In the genomic region with DNA sequence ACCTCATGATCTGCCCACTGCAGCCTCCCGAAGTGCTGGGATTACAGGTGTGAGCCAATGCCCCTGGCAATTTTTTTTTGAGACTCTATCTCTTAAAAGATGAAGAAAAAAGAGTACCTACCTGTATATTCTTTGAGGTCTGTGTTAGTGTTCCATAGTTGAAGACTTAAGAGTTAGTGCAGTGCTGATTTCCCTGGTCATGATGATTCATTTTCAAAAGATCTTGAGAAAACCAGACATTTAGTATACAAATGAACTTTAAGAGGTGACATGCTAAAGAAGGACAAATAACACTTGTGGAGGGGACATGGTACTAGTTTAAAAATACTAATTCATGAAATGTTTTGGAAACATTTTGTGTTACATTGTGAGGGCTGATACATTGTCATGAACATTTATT, we compare ENCODE assay signal across 22 cellular contexts. TPM values are rescaled to one million over a fixed set of nuclear protein-coding genes. Genes with fewer than 3 reads are reported as not detected.
DNase-seq lines count a peak whose midpoint lies in the region; ATAC-seq, FAIRE-seq and TF ChIP-seq lines count a peak whose summit lies in the region.
"Had no signal": no experiment of that assay in that cellular context is flagged by ENCODE, and none has a peak within 500 bp of the region (broad histone marks: within the 10 kb centered on the region; RNA-seq: fewer than 3 reads in every experiment).

No MANE protein-coding gene starts in this region.

- peaks cover 97% of the 10 kb centered on the region for H3K79me2 ChIP-seq in astrocyte (ENCODE audit: insufficient read depth, low read length)

- no peak overlapping the region for H2AFZ ChIP-seq in astrocyte (ENCODE audit: low read depth, low read length)

- intact Hi-C loops in CD4-positive, alpha-beta T cell (cut with DNase I, micrococcal nuclease) = no loop called here

- no peaks in the 10 kb centered on the region for H3K9me3 Mint-ChIP-seq in CD4-positive, alpha-beta T cell
- H3K9me3 Mint-ChIP-seq in astrocyte (ENCODE audit: unreplicated experiment) = no peaks in the 10 kb centered on the region
- H3K9me3 Mint-ChIP-seq: activated CD4-positive, alpha-beta memory T cell treated with anti-CD3 and anti-CD28 coated beads, Interleukin-2, amount 10 ng/mL, durations not matched to agents 7 days and 5 days; activated naive CD8-positive, alpha-beta T cell treated with anti-CD3 and anti-CD28 coated beads, Interleukin-2, amount 10 ng/mL, durations not matched to agents 7 days and 5 days had no signal

- no peak overlapping the region for H3K4me2 ChIP-seq in astrocyte (ENCODE audit: low read length)

- peaks cover 6% of the 10 kb centered on the region for H3K4me1 ChIP-seq in astrocyte (ENCODE audit: insufficient read depth, low read length)

- TF ChIP-seq CTCF in CD4-positive, alpha-beta T cell (IDR thresholded peaks at IDR 0.05) = no peak
- no peak for TF ChIP-seq CTCF in astrocyte (IDR thresholded peaks at IDR 0.05; ENCODE audit: insufficient read depth, low read depth, low read length)

- no peak overlapping the region for H3K4me3 ChIP-seq in astrocyte (ENCODE audit: insufficient read depth, low read depth, low read length)
- H3K4me3 ChIP-seq: thoracic aorta had no signal

- H3K4me1 Mint-ChIP-seq in CD4-positive, alpha-beta T cell (ENCODE audit: low read depth) = peaks cover 69% of the 10 kb centered on the region
- H3K4me1 Mint-ChIP-seq in astrocyte (ENCODE audit: low read depth, unreplicated experiment) = peaks cover 14% of the 10 kb centered on the region

- peak overlapping the region; percentile 18 for H3K27ac Mint-ChIP-seq in CD4-positive, alpha-beta T cell
- no peak overlapping the region for H3K27ac Mint-ChIP-seq in astrocyte (ENCODE audit: unreplicated experiment)
- H3K27ac Mint-ChIP-seq: activated CD4-positive, alpha-beta memory T cell treated with anti-CD3 and anti-CD28 coated beads, Interleukin-2, amount 10 ng/mL, durations not matched to agents 7 days and 5 days; activated naive CD8-positive, alpha-beta T cell treated with anti-CD3 and anti-CD28 coated beads, Interleukin-2, amount 10 ng/mL, durations not matched to agents 7 days and 5 days had no signal

- H4K20me1 ChIP-seq in astrocyte (ENCODE audit: insufficient read depth, low read length) = peaks cover 76% of the 10 kb centered on the region

- CTCF ChIA-PET in CD4-positive, alpha-beta T cell (lab: Charles Lee) = no interaction called here

- H3K27ac ChIP-seq in CD4-positive, alpha-beta T cell (ENCODE audit: low read depth, low read length) = no peak overlapping the region
- H3K27ac ChIP-seq in astrocyte (ENCODE audit: low read depth, low read length) = no peak overlapping the region
- H3K27ac ChIP-seq: thoracic aorta had no signal

- DNase-seq in CD4-positive, alpha-beta T cell = no peak
- DNase-seq in H4 (ENCODE audit: low spot score) = peak; percentile 13
- DNase-seq in astrocyte (ENCODE audit: low read depth) = peak; percentile 51
- peak; percentile 64 for DNase-seq in iris pigment epithelial cell (ENCODE audit: low read depth)
- no peak for DNase-seq in occipital lobe (lab: John Stamatoyannopoulos, UW)
- DNase-seq in glomerular visceral epithelial cell (ENCODE audit: extremely low spot score) = no peak
- DNase-seq: activated CD4-positive, alpha-beta memory T cell treated with anti-CD3 and anti-CD28 coated beads, Interleukin-2, amount 10 ng/mL, durations not matched to agents 7 days and 5 days; activated naive CD8-positive, alpha-beta T cell treated with anti-CD3 and anti-CD28 coated beads, Interleukin-2, amount 10 ng/mL, durations not matched to agents 7 days and 5 days; activated T-cell treated with anti-CD3 and anti-CD28 coated beads, Interleukin-2, amount 50 U/mL, for 48 hours; COR-L47; erythroblast; left ventricle myocardium superior; NCI-H1105; NCI-H2081; NCI-H510A had no signal

- no peaks in the 10 kb centered on the region for H3K36me3 ChIP-seq in astrocyte (ENCODE audit: insufficient read depth, low read length)
- H3K36me3 ChIP-seq: thoracic aorta had no signal

- no peak overlapping the region for H3K9ac ChIP-seq in astrocyte (ENCODE audit: low read length)

- no peak for ATAC-seq in CD4-positive, alpha-beta T cell (ENCODE audit: poor library complexity)
- ATAC-seq in HG03097 (IDR thresholded peaks at IDR 0.05; ENCODE audit: low FRiP score, unreplicated experiment) = no peak
- ATAC-seq: left ventricle myocardium superior had no signal

- no peaks in the 10 kb centered on the region for H3K9me3 ChIP-seq in CD4-positive, alpha-beta T cell (ENCODE audit: control insufficient read depth, low read length)
- H3K9me3 ChIP-seq in astrocyte (ENCODE audit: insufficient read depth, low read depth, low read length) = no peaks in the 10 kb centered on the region
- H3K9me3 ChIP-seq: thoracic aorta had no signal

- H3K36me3 Mint-ChIP-seq in CD4-positive, alpha-beta T cell (ENCODE audit: low read depth) = peaks cover 24% of the 10 kb centered on the region
- H3K36me3 Mint-ChIP-seq in astrocyte (ENCODE audit: low read depth, unreplicated experiment) = no peaks in the 10 kb centered on the region

- POLR2A ChIA-PET in CD4-positive, alpha-beta T cell (lab: Charles Lee) = no interaction called here

- FAIRE-seq in astrocyte (lab: Jason Lieb, UNC) = peak; percentile 5
- FAIRE-seq: HTR-8/SVneo had no signal

- H3K27me3 Mint-ChIP-seq in CD4-positive, alpha-beta T cell = no peaks in the 10 kb centered on the region
- H3K27me3 Mint-ChIP-seq in astrocyte (ENCODE audit: low read depth, unreplicated experiment) = no peaks in the 10 kb centered on the region
- H3K27me3 Mint-ChIP-seq: activated CD4-positive, alpha-beta memory T cell treated with anti-CD3 and anti-CD28 coated beads, Interleukin-2, amount 10 ng/mL, durations not matched to agents 7 days and 5 days; activated naive CD8-positive, alpha-beta T cell treated with anti-CD3 and anti-CD28 coated beads, Interleukin-2, amount 10 ng/mL, durations not matched to agents 7 days and 5 days had no signal

- H3K27me3 ChIP-seq in CD4-positive, alpha-beta T cell (ENCODE audit: control insufficient read depth, insufficient read depth, low read length) = no peaks in the 10 kb centered on the region
- H3K27me3 ChIP-seq in astrocyte (ENCODE audit: insufficient read depth, low read length) = no peaks in the 10 kb centered on the region

- no peak overlapping the region for H3K4me3 Mint-ChIP-seq in CD4-positive, alpha-beta T cell
- H3K4me3 Mint-ChIP-seq in astrocyte (ENCODE audit: unreplicated experiment) = no peak overlapping the region
- H3K4me3 Mint-ChIP-seq: activated CD4-positive, alpha-beta memory T cell treated with anti-CD3 and anti-CD28 coated beads, Interleukin-2, amount 10 ng/mL, durations not matched to agents 7 days and 5 days; activated naive CD8-positive, alpha-beta T cell treated with anti-CD3 and anti-CD28 coated beads, Interleukin-2, amount 10 ng/mL, durations not matched to agents 7 days and 5 days had no signal

RNA-seq across cellular contexts. Expression of a gene that starts 17.7 kb away (rescaled TPM):
- total RNA-seq in CD4-positive, alpha-beta T cell = 10 to 100 TPM; 19.5 to 20.8 TPM
- total RNA-seq in H4 (2014; rRNA removed; shearing (Covaris generic)) = 7.3 and 11.0 TPM in 2 replicates
- 45.1 and 46.6 TPM in 2 replicates for total RNA-seq in astrocyte
- total RNA-seq in occipital lobe = 12.0 TPM

RNA-seq across cellular contexts. Expression of a gene that starts 38.6 kb away (rescaled TPM):
- total RNA-seq in CD4-positive, alpha-beta T cell = under 1 TPM; 0.59 to 0.63 TPM
- not detected in 2 replicates for total RNA-seq in H4 (2014; rRNA removed; shearing (Covaris generic))
- not detected in 2 replicates for total RNA-seq in astrocyte
- total RNA-seq in occipital lobe = not detected
- total RNA-seq: cardiac septum, Daoy, glomerular endothelial cell, mononuclear cell had no signal

RNA-seq across cellular contexts. Expression of a gene that starts 55.3 kb away (rescaled TPM):
- total RNA-seq in CD4-positive, alpha-beta T cell = 1 to 10 TPM; 4.2 to 5.4 TPM
- total RNA-seq in H4 (2014; rRNA removed; shearing (Covaris generic)) = 14.3 and 14.7 TPM in 2 replicates
- total RNA-seq in astrocyte (6.3 and 9.6 TPM in 2 replicates), occipital lobe (3.3 TPM)

Comparison
In these comparisons a context has a peak if more than half of its experiments do, and no peak if none do; other contexts are left out.
1. DNase-seq: peak in H4 (single experiment), astrocyte (single experiment) and iris pigment epithelial cell (single experiment); none in CD4-positive, alpha-beta T cell (0 of 10), occipital lobe (single experiment) and glomerular visceral epithelial cell (single experiment).